Comparison of ENCODE assay signal across 8 cellular contexts in genomic region chr2:127293386-127293757, GRCh38. TPM values are rescaled to one million over a fixed set of nuclear protein-coding genes. Genes with fewer than 3 reads are reported as not detected.
A peak's percentile ranks its signal among the peaks of the same experiment; 100 is the strongest.
DNase-seq lines count a peak whose midpoint lies in the region; ATAC-seq and TF ChIP-seq lines count a peak whose summit lies in the region.

No MANE protein-coding gene starts in this region.

- H3K14ac ChIP-seq in trophoblast cell (ENCODE audit: low read length), result peak overlapping the region; percentile 94

- CTCF ChIA-PET in HCT116 (lab: Charles Lee), result interaction anchor here (1.0 to 2.0 kb wide), 3 partner anchors 96 to 186 kb away, joined by 4 to 12 read pairs (median 9); no protein-coding TSS in a partner anchor

- no peak overlapping the region for H2BK120ac ChIP-seq in trophoblast cell (ENCODE audit: insufficient read depth, low read length, poor library complexity)

- POLR2A ChIA-PET in HCT116 (lab: Charles Lee), result interaction anchor here (0.7 to 1.0 kb wide), 3 partner anchors 9 to 96 kb away, joined by 3 to 4 read pairs (median 4); no protein-coding TSS in a partner anchor

- H3K79me2 ChIP-seq in HCT116 (ENCODE audit: insufficient read depth, low read length), result peaks cover 36% of the 10 kb centered on the region
- H3K79me2 ChIP-seq in trophoblast cell (ENCODE audit: control insufficient read depth, insufficient read depth, low read length, poor library complexity), result peaks cover 5% of the 10 kb centered on the region

- H2BK5ac ChIP-seq in trophoblast cell (ENCODE audit: low read depth, low read length, poor library complexity), result no peak overlapping the region

- RAD21 ChIA-PET in HCT116 (lab: Charles Lee; ENCODE audit: low non-redundant PET in 1 of 2, low total read pairs in 2 of 2, uncharacterized antibody in 2 of 2, unreplicated experiment in 2 of 2), result interaction anchor here in 1 of 2 experiments (1.4 kb wide), 1 partner anchor 96 kb away, joined by 6 read pairs; no protein-coding TSS in a partner anchor

- no peaks in the 10 kb centered on the region for H3K27me3 ChIP-seq in HCT116 (ENCODE audit: insufficient read depth, low read length)
- H3K27me3 ChIP-seq in gastroesophageal sphincter, result no peaks in the 10 kb centered on the region
- no peaks in the 10 kb centered on the region for H3K27me3 ChIP-seq in trophoblast cell (ENCODE audit: insufficient read depth, low read length)

- TF ChIP-seq POLR2A in HCT116 (IDR thresholded peaks at IDR 0.05; ENCODE audit: borderline replicate concordance, extremely low read depth, insufficient read depth, insufficient read length) (no peak), gastroesophageal sphincter (IDR thresholded peaks at IDR 0.05) (no peak)

- H3K9me3 ChIP-seq in HCT116 (ENCODE audit: control insufficient read depth in 1 of 2, insufficient read depth in 1 of 2, low read depth in 1 of 2, low read length in 2 of 2) (no peaks in the 10 kb centered on the region), gastroesophageal sphincter (no peaks in the 10 kb centered on the region), trophoblast cell (ENCODE audit: insufficient read depth, low read depth, low read length) (no peaks in the 10 kb centered on the region)

- peak overlapping the region; percentile 93 for H4K91ac ChIP-seq in trophoblast cell (ENCODE audit: low read depth, low read length)

- H3K4ac ChIP-seq in trophoblast cell (ENCODE audit: low read depth, low read length), result peak overlapping the region; percentile 84

- H3K36me3 ChIP-seq in HCT116 (ENCODE audit: control insufficient read depth in 1 of 2, insufficient read depth in 2 of 2, low read length in 2 of 2) (peaks cover 31 to 33% of the 10 kb centered on the region in 2 experiments; a peak in 3 of 4 replicates), gastroesophageal sphincter (peaks cover 0 to 45% of the 10 kb centered on the region in 2 donors), trophoblast cell (ENCODE audit: control insufficient read depth in 1 of 2, insufficient read depth in 2 of 2, low read length in 2 of 2) (peaks cover 26 to 38% of the 10 kb centered on the region in 2 experiments)

- peaks cover 5% of the 10 kb centered on the region for H3K79me1 ChIP-seq in trophoblast cell (ENCODE audit: low read length)

- peak overlapping the region; percentile 98 for H3K4me3 ChIP-seq in AG09309 (ENCODE audit: control insufficient read depth, low read depth, low read length)
- peak overlapping the region; percentile 87 to 93 for H3K4me3 ChIP-seq in HCT116 (replicated peaks in 1 of 2; ENCODE audit: low read depth in 1 of 2, low read length in 2 of 2)
- H3K4me3 ChIP-seq in WI38 (ENCODE audit: low read depth, low read length), result peak overlapping the region; percentile 95
- H3K4me3 ChIP-seq in gastroesophageal sphincter, result peak overlapping the region; percentile 76
- H3K4me3 ChIP-seq in trophoblast cell (ENCODE audit: low read depth, low read length), result peak overlapping the region; percentile 99

- intact Hi-C loops in HCT116 (cut with micrococcal nuclease), result no loop called here

- TF ChIP-seq CTCF in AG09309 (IDR thresholded peaks at IDR 0.05; ENCODE audit: control insufficient read depth, insufficient read depth, low read depth, low read length, missing control alignments) (no peak), HCT116 (IDR thresholded peaks at IDR 0.05 in 2 of 3, conservative IDR thresholded peaks at IDR 0.05 in 1 of 3; ENCODE audit: borderline replicate concordance in 1 of 3, insufficient read depth in 1 of 3, low read depth in 2 of 3, low read length in 2 of 3) (no peak), WI38 (IDR thresholded peaks at IDR 0.05; ENCODE audit: low read depth, low read length) (no peak), gastroesophageal sphincter (IDR thresholded peaks at IDR 0.05) (no peak)

- H4K12ac ChIP-seq in trophoblast cell (ENCODE audit: low read depth, low read length), result peak overlapping the region; percentile 98

- no peaks in the 10 kb centered on the region for H3K9me2 ChIP-seq in HCT116 (ENCODE audit: insufficient read depth)

- H3K27ac ChIP-seq in HCT116 (ENCODE audit: low read depth, low read length), result peak overlapping the region; percentile 82
- peak overlapping the region; percentile 65 to 89 (median 80) for H3K27ac ChIP-seq in gastroesophageal sphincter
- no peak overlapping the region for H3K27ac ChIP-seq in trophoblast cell (ENCODE audit: low read depth, low read length)

- H3K4me2 ChIP-seq in HCT116 (ENCODE audit: low read length) (peak overlapping the region; percentile 83), trophoblast cell (ENCODE audit: low read length) (peak overlapping the region; percentile 74)

- peak overlapping the region; percentile 99 for H4K8ac ChIP-seq in trophoblast cell (ENCODE audit: low read depth, low read length)

- no peak overlapping the region for H2AFZ ChIP-seq in HCT116 (ENCODE audit: low read depth, low read length, poor library complexity, severe bottlenecking)
- H2AFZ ChIP-seq in trophoblast cell (ENCODE audit: insufficient read depth, low read length, poor library complexity), result peak overlapping the region; percentile 84

- TSS peak; percentile 46 for BruUV-seq in HCT116 (replicated peaks; lab: Mats Ljungman, UMichigan)

- H3K18ac ChIP-seq in trophoblast cell (ENCODE audit: low read length), result peak overlapping the region; percentile 91

- H3K4me1 ChIP-seq in HCT116 (ENCODE audit: control insufficient read depth in 1 of 2, insufficient read depth in 2 of 2, low read length in 2 of 2) (peaks cover 10 to 14% of the 10 kb centered on the region in 2 experiments), gastroesophageal sphincter (peaks cover 0 to 22% (median 10%) of the 10 kb centered on the region in 3 donors), trophoblast cell (ENCODE audit: control insufficient read depth in 1 of 2, insufficient read depth in 2 of 2, low read length in 2 of 2) (peaks cover 4% of the 10 kb centered on the region in 2 experiments)

- H2AK5ac ChIP-seq in trophoblast cell (ENCODE audit: low read length), result no peak overlapping the region

- 0% methylated on average over 3 of the region's 13 CpGs; no CpG with 5 or more reads in 1 of the 2 donors for WGBS in gastroesophageal sphincter (ENCODE audit: low coverage in 1 of 2), 2 donors
- WGBS in trophoblast cell (ENCODE audit: extremely low coverage, insufficient coverage, insufficient read length), result no CpG with 5 or more reads among the region's 13 CpGs

- H3K23ac ChIP-seq in trophoblast cell (ENCODE audit: low read length), result no peak overlapping the region

- TF ChIP-seq EP300 in gastroesophageal sphincter (IDR thresholded peaks at IDR 0.05), result no peak

- H4K20me1 ChIP-seq in HCT116 (ENCODE audit: insufficient read depth), result no peaks in the 10 kb centered on the region

- peak; percentile 23; the same call in 1 of the 2 replicates for ATAC-seq in HCT116
- no peak for ATAC-seq in gastroesophageal sphincter

- DNase-seq in AG09309 (ENCODE audit: low read depth) (no peak), HCT116 (ENCODE audit: low read depth, low spot score) (no peak), trophoblast cell (peak in 1 of 2 donors; percentile 6), 8988T (no peak), DMS153 (lab: John Stamatoyannopoulos, UW) (no peak), NCI-H187 treated with DMSO at 0.1 percent for 48 hours (lab: John Stamatoyannopoulos, UW) (no peak)

- no peak for TF ChIP-seq RAD21 in HCT116 (IDR thresholded peaks at IDR 0.05; ENCODE audit: low read depth)

- no peak overlapping the region for H2BK12ac ChIP-seq in trophoblast cell (ENCODE audit: low read length)

- H3K9ac ChIP-seq in HCT116 (ENCODE audit: low read length) (peak overlapping the region; percentile 87), trophoblast cell (ENCODE audit: low read length) (peak overlapping the region; percentile 96)

TF ChIP-seq in HCT116, 20 proteins besides CTCF, POLR2A, EP300 and RAD21:
- no peak for TF ChIP-seq ZFX (IDR thresholded peaks at IDR 0.05)
TF ChIP-seq in HCT116: peak in this region for 0.

RNA-seq across cellular contexts. Expression of gene ERCC3, which starts 0.6 kb away (rescaled TPM):
- 52.7 TPM for total RNA-seq in HCT116 (2021; ENCODE audit: unreplicated experiment)
- polyA plus RNA-seq in HCT116 (2012), result 35.5 and 43.3 TPM in 2 replicates
- 10 to 100 TPM; 30.3 to 39.0 (median 34.5) TPM for total RNA-seq in gastroesophageal sphincter
- 25.4 and 25.5 TPM in 2 replicates for polyA plus RNA-seq in trophoblast cell (2013)
